Comparison of ENCODE assay signal across 8 cellular contexts in the genomic region with DNA sequence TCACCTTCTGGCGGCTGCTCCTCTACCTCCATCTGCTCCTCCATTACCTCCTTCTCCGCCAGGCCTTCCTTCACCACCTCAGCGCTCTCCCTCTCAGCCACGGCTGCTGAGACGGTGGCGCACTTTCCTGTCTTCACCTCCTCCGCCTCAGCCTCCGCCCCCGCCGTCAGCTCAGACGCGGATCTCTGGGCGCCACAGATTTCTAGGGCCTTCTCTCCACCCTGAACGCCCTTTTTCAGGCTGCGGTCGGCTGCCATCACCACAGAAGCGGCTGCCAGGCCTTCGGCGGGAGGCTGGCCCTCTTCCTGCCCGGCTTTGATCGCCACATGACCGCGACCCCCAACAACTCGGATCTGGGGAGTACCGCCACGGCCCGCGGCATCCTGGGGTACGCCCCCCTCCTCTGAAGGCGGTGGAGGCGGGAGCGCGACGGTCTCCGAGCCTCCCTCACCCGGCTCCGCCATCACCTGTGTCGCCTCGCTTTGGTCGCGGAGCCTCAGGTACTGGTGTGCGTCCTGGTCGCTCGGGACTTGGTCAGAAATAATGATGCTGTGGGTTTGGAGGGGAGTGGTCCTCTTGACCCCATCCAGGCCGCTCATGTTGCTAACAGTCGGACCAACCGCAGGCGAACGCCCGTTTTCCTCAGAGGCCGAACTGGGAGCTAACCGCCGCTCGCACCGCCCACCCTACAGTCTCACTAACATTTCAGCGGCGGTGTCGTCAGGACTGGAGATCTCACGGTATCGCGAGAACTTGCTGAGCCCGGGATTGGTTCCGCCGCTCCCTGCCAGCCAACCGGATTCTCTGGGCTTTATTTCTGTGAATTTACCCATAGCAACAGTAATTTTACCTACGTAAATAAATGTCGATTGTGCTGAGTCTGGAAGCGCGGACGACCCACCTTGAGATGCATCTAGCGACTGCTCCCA. TPM values are rescaled to one million over a fixed set of nuclear protein-coding genes. Genes with fewer than 3 reads are reported as not detected.
DNase-seq lines count a peak whose midpoint lies in the region; ATAC-seq, FAIRE-seq and TF ChIP-seq lines count a peak whose summit lies in the region.

A gene (minus strand): TSS at position 699 of the 929 bp plus-strand sequence. CDS start 100 bp downstream, at position 599.

- ATAC-seq in GM21526 (IDR thresholded peaks at IDR 0.05; ENCODE audit: low FRiP score, unreplicated experiment) = peak; percentile 95

- H3K4me3 ChIP-seq in OCI-LY7 (ENCODE audit: low read depth, low read length, poor library complexity, severe bottlenecking) = peak within 1 kb of the TSS; percentile 86
- H3K4me3 ChIP-seq in endothelial cell of umbilical vein (replicated peaks in 1 of 3; ENCODE audit: insufficient read depth in 1 of 3, low read depth in 1 of 3, low read length in 3 of 3) = peak within 1 kb of the TSS; percentile 44 to 79 (median 53)

- FAIRE-seq in endothelial cell of umbilical vein (lab: Jason Lieb, UNC) = peak; percentile 94

- peaks cover 54% of the 10 kb centered on the region for H3K79me2 ChIP-seq in OCI-LY7 (ENCODE audit: insufficient read depth, low read depth, low read length)
- peaks cover 38% of the 10 kb centered on the region for H3K79me2 ChIP-seq in endothelial cell of umbilical vein (ENCODE audit: control insufficient read depth, insufficient read depth, low read length)

- peaks cover 41% of the 10 kb centered on the region for H3K36me3 ChIP-seq in OCI-LY7 (ENCODE audit: insufficient read depth, low read length)
- peaks cover 0 to 5% of the 10 kb centered on the region in 2 experiments for H3K36me3 ChIP-seq in endothelial cell of umbilical vein (ENCODE audit: control insufficient read depth in 2 of 2, extremely low read depth in 1 of 2, insufficient read depth in 2 of 2, low read length in 2 of 2)

- TF ChIP-seq POLR2A in endothelial cell of umbilical vein (IDR thresholded peaks at IDR 0.05; ENCODE audit: low read depth, low read length) = peak; percentile 90

- POLR2A ChIA-PET in OCI-LY7 (lab: Charles Lee) (interaction anchor here (0.9 to 3.4 kb wide), 9 partner anchors 10 to 293 kb away, joined by 3 to 16 read pairs (median 5); a partner anchor contains a TSS), endothelial cell of umbilical vein (lab: Charles Lee) (interaction anchor here (0.6 to 1.2 kb wide), 8 partner anchors 8 to 291 kb away, joined by 3 to 7 read pairs (median 4); a partner anchor contains a TSS)

- peak within 1 kb of the TSS; percentile 78 for H3K27ac ChIP-seq in OCI-LY7 (ENCODE audit: low read depth, low read length, poor library complexity, severe bottlenecking)
- peak within 1 kb of the TSS; percentile 84 for H3K27ac ChIP-seq in endothelial cell of umbilical vein (ENCODE audit: insufficient read depth, low read depth, low read length)

- intact Hi-C loops in OCI-LY7 (cut with micrococcal nuclease; ENCODE audit: unreplicated experiment) = loop anchor here (2.0 to 10.0 kb wide), 5 partner anchors 25 to 385 kb away; a partner anchor contains a TSS
- intact Hi-C loops in endothelial cell of umbilical vein (cut with micrococcal nuclease) = loop anchor here (1.0 to 2.0 kb wide), 4 partner anchors 25 to 337 kb away; a partner anchor contains a TSS

- BruUV-seq in OCI-LY7 (replicated peaks; lab: Mats Ljungman, UMichigan) (no TSS peak), endothelial cell of umbilical vein (replicated peaks; lab: Mats Ljungman, UMichigan) (no TSS peak)

- H3K9me1 ChIP-seq in endothelial cell of umbilical vein (replicated peaks; ENCODE audit: control insufficient read depth, extremely low read depth, insufficient read depth, low read length) = no peaks in the 10 kb centered on the region

- H3K4me1 ChIP-seq in OCI-LY7 (ENCODE audit: insufficient read depth, low read length, poor library complexity, severe bottlenecking) (peaks cover 68% of the 10 kb centered on the region), endothelial cell of umbilical vein (ENCODE audit: control insufficient read depth, extremely low read depth, insufficient read depth, low read length) (peaks cover 37% of the 10 kb centered on the region)

- CTCF ChIA-PET in OCI-LY7 (lab: Charles Lee; ENCODE audit: unreplicated experiment) = interaction anchor here (0.6 to 1.2 kb wide), 2 partner anchors 289 to 293 kb away, joined by 3 read pairs; no protein-coding TSS in a partner anchor
- CTCF ChIA-PET in endothelial cell of umbilical vein (lab: Charles Lee) = interaction anchor here (0.6 to 5.1 kb wide), 13 partner anchors 8 to 284 kb away, joined by 3 to 77 read pairs (median 6); a partner anchor contains a TSS

- H3K9me3 ChIP-seq in OCI-LY7 (ENCODE audit: low read length) (no peaks in the 10 kb centered on the region), endothelial cell of umbilical vein (replicated peaks; ENCODE audit: control insufficient read depth, insufficient read depth, low read length) (no peaks in the 10 kb centered on the region)

- peak within 1 kb of the TSS; percentile 94 for H3K9ac ChIP-seq in endothelial cell of umbilical vein (replicated peaks; ENCODE audit: extremely low read depth, insufficient read depth, low read length)

- H4K20me1 ChIP-seq in OCI-LY7 (ENCODE audit: insufficient read depth, low read length) (peaks cover 37% of the 10 kb centered on the region), endothelial cell of umbilical vein (replicated peaks; ENCODE audit: control insufficient read depth, extremely low read depth, insufficient read depth, low read length) (peaks cover 3% of the 10 kb centered on the region)

- H2AFZ ChIP-seq in OCI-LY7 (ENCODE audit: low read length) = peak within 1 kb of the TSS; percentile 76
- H2AFZ ChIP-seq in endothelial cell of umbilical vein (ENCODE audit: low read depth, low read length) = peak within 1 kb of the TSS; percentile 80

- DNase-seq in DMS 273 (lab: John Stamatoyannopoulos, UW; ENCODE audit: unreplicated experiment) (peak; percentile 99), HuH-7.5 (ENCODE audit: low spot score) (peak; percentile 76), OCI-LY7 (ENCODE audit: low spot score) (peak; percentile 97), activated T-cell treated with anti-CD3 and anti-CD28 coated beads for 1 hour (ENCODE audit: low read depth) (peak; percentile 88), endothelial cell of umbilical vein (ENCODE audit: low read depth, low spot score) (peak; percentile 98), midbrain (lab: John Stamatoyannopoulos, UW) (peak; percentile 95)
- DNase-seq in stimulated activated CD8-positive, alpha-beta memory T cell treated with anti-CD3 and anti-CD28 coated beads, Interleukin-2, amount 100 ng/mL, for 1 hour (ENCODE audit: low read depth in 2 of 2) = peak; percentile 87

- no peaks in the 10 kb centered on the region for H3K9me2 ChIP-seq in OCI-LY7 (ENCODE audit: insufficient read depth, low read length)

- H3K27me3 ChIP-seq in endothelial cell of umbilical vein (ENCODE audit: control insufficient read depth in 2 of 2, insufficient read depth in 2 of 2, low read length in 2 of 2) = no peaks in the 10 kb centered on the region

- TF ChIP-seq CTCF in OCI-LY7 (conservative IDR thresholded peaks at IDR 0.05; ENCODE audit: low read length) = peak; percentile 43
- TF ChIP-seq CTCF in endothelial cell of umbilical vein (IDR thresholded peaks at IDR 0.05; ENCODE audit: extremely low read depth in 1 of 2, insufficient read depth in 1 of 2, low read depth in 1 of 2, low read length in 2 of 2) = no peak

- dilution Hi-C loops in endothelial cell of umbilical vein (cut with MboI; ENCODE audit: extremely low pct_ligation_motif_present, low sequenced_read_pairs) = no loop called here

- peak within 1 kb of the TSS; percentile 93 for H3K4me2 ChIP-seq in OCI-LY7 (ENCODE audit: low read length)
- peak within 1 kb of the TSS; percentile 85 for H3K4me2 ChIP-seq in endothelial cell of umbilical vein (ENCODE audit: insufficient read depth, low read length)

TF ChIP-seq in endothelial cell of umbilical vein, 7 proteins besides CTCF, POLR2A, EP300 and RAD21:
- TF ChIP-seq POLR2AphosphoS5 (IDR thresholded peaks at IDR 0.05; ENCODE audit: insufficient read depth, low read depth, low read length) (peak; percentile 80), GATA2 (IDR thresholded peaks at IDR 0.05; ENCODE audit: insufficient read depth, insufficient read length, low read depth, low read length) (no peak)

RNA-seq across cellular contexts. Expression of the gene that starts here (rescaled TPM):
- total RNA-seq in OCI-LY7 (2014; rRNA removed; shearing (Covaris generic)) = 32.8 and 33.3 TPM in 2 replicates
- total RNA-seq in OCI-LY7 (2022) = 50.3 and 55.3 TPM in 2 replicates
- total RNA-seq in endothelial cell of umbilical vein = 54.5 and 57.3 TPM in 2 replicates
- 28.7 and 32.1 TPM in 2 replicates for polyA plus RNA-seq in endothelial cell of umbilical vein
- polyA plus RNA-seq in endothelial cell of umbilical vein (2011; cell fraction: cytosol; rRNA removed) = 22.7 and 22.8 TPM in 2 replicates
- 16.6 and 18.5 TPM in 2 replicates for polyA plus RNA-seq in endothelial cell of umbilical vein (2011; cell fraction: nucleus; rRNA removed)
- 30.1 and 38.2 TPM in 2 replicates for polyA plus RNA-seq in endothelial cell of umbilical vein (2012)
- 94.4 and 108 TPM in 2 replicates for polyA minus RNA-seq in endothelial cell of umbilical vein
- polyA minus RNA-seq in endothelial cell of umbilical vein (2011; cell fraction: cytosol; rRNA and poly(A)+ RNA removed) = 47.3 TPM
- polyA minus RNA-seq in endothelial cell of umbilical vein (2011; cell fraction: nucleus; rRNA and poly(A)+ RNA removed) = 22.3 and 26.4 TPM in 2 replicates

Comparison
In these comparisons a context has a peak if more than half of its experiments do, and no peak if none do; other contexts are left out.
1. Peak in every context shown above with its lines: DNase-seq, ATAC-seq, H3K4me3 ChIP-seq and H3K27ac ChIP-seq.